20 cellular contexts compared by ENCODE assay signal in the genomic region with DNA sequence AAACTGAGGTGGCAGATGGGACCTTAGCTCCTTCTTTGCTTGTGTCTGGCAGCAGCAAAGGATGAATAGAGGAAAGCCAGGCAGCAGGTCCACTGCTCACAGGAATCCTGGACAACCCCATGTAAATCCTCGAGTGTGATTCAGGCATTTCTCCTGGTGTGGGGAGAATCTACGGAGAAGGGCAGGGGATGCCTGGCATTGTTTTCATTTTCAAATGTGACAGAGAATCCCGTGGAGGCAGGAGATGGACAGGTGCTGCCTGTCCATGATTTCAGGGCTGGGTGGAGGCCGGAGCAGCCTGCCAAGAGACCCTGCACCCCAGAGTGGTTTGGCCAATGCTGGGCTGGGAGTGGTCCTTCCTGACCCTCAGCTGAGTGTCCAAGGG. TPM values are rescaled to one million over a fixed set of nuclear protein-coding genes. Genes with fewer than 3 reads are reported as not detected.
DNase-seq lines count a peak whose midpoint lies in the region; ATAC-seq, FAIRE-seq and TF ChIP-seq lines count a peak whose summit lies in the region.
"Had no signal": no experiment of that assay in that cellular context is flagged by ENCODE, and none has a peak within 500 bp of the region (broad histone marks: within the 10 kb centered on the region; RNA-seq: fewer than 3 reads in every experiment).

No MANE protein-coding gene starts in this region.

- H3K4me3 ChIP-seq in GM23248 (peak overlapping the region; percentile 84; the same call in 1 of the 2 replicates), astrocyte (ENCODE audit: insufficient read depth, low read depth, low read length) (no peak overlapping the region), hepatocyte (no peak overlapping the region), skeletal muscle satellite cell (ENCODE audit: low read length) (peak overlapping the region; percentile 83)

- peak overlapping the region; percentile 94 for H3K4me2 ChIP-seq in GM23248 (ENCODE audit: unreplicated experiment)
- peak overlapping the region; percentile 97 for H3K4me2 ChIP-seq in astrocyte (ENCODE audit: low read length)
- peak overlapping the region; percentile 93 for H3K4me2 ChIP-seq in hepatocyte
- H3K4me2 ChIP-seq in skeletal muscle satellite cell (ENCODE audit: low read length): peak overlapping the region; percentile 100

- 72 to 79% methylated on average over 4 of the region's 4 CpGs for WGBS in GM23248 (ENCODE audit: low coverage in 1 of 2, low lambda C conversion rate in 2 of 2, missing lambda C conversion rate in 2 of 2), 2 experiments
- WGBS in hepatocyte (ENCODE audit: low lambda C conversion rate, missing lambda C conversion rate): 79% methylated on average over 4 of the region's 4 CpGs

- H3F3A ChIP-seq in GM23248 (ENCODE audit: insufficient read depth): peaks cover 40% of the 10 kb centered on the region

- H3K9me2 ChIP-seq in GM23248 (ENCODE audit: insufficient read depth) (no peaks in the 10 kb centered on the region), hepatocyte (replicated peaks; ENCODE audit: insufficient read depth) (no peaks in the 10 kb centered on the region)

- in situ Hi-C loops in GM23248 (cut with MboI): loop anchor here (25.0 kb wide), 1 partner anchor 181 kb away; no protein-coding TSS in a partner anchor

- FAIRE-seq in astrocyte (lab: Jason Lieb, UNC): no peak
- FAIRE-seq: colon, endometrium had no signal

- H3K36me3 Mint-ChIP-seq in astrocyte (ENCODE audit: low read depth, unreplicated experiment): no peaks in the 10 kb centered on the region
- H3K36me3 Mint-ChIP-seq in activated T-cell treated with anti-CD3 and anti-CD28 coated beads, Interleukin-2, amount 50 U/mL, for 72 hours (ENCODE audit: insufficient read depth in 2 of 2): no peaks in the 10 kb centered on the region
- H3K36me3 Mint-ChIP-seq: stimulated activated memory B cell treated with anti-CD40 and anti-IgM and Interleukin-4, amounts not matched to agents 10 μg/mL and 1 μg/mL and 100 μg/mL, for 72 hours had no signal

- H3K36me3 ChIP-seq in GM23248 (ENCODE audit: low read depth) (no peaks in the 10 kb centered on the region), astrocyte (ENCODE audit: insufficient read depth, low read length) (no peaks in the 10 kb centered on the region), hepatocyte (replicated peaks; ENCODE audit: insufficient read depth, low read depth) (no peaks in the 10 kb centered on the region), skeletal muscle satellite cell (ENCODE audit: insufficient read depth, low read length) (peaks cover 5% of the 10 kb centered on the region)
- H3K36me3 ChIP-seq: BE2C, gastrocnemius medialis, MG63, tibial nerve had no signal

- no peak overlapping the region for H3K27ac ChIP-seq in GM23248
- no peak overlapping the region for H3K27ac ChIP-seq in astrocyte (ENCODE audit: low read depth, low read length)
- no peak overlapping the region for H3K27ac ChIP-seq in hepatocyte
- H3K27ac ChIP-seq: gastrocnemius medialis had no signal

- H3K27me3 ChIP-seq in GM23248 (replicated peaks; ENCODE audit: insufficient read depth): no peaks in the 10 kb centered on the region
- H3K27me3 ChIP-seq in astrocyte (ENCODE audit: insufficient read depth, low read length): no peaks in the 10 kb centered on the region
- peaks cover 60% of the 10 kb centered on the region for H3K27me3 ChIP-seq in hepatocyte
- no peaks in the 10 kb centered on the region for H3K27me3 ChIP-seq in skeletal muscle satellite cell (ENCODE audit: control insufficient read depth, insufficient read depth, low read length)
- H3K27me3 ChIP-seq: MG63 had no signal

- H4K20me1 ChIP-seq in GM23248 (ENCODE audit: insufficient read depth) (no peaks in the 10 kb centered on the region), astrocyte (ENCODE audit: insufficient read depth, low read length) (peaks cover 43% of the 10 kb centered on the region), hepatocyte (ENCODE audit: insufficient read depth, poor library complexity, severe bottlenecking) (no peaks in the 10 kb centered on the region)

- H3K27me3 Mint-ChIP-seq in astrocyte (ENCODE audit: low read depth, unreplicated experiment): peaks cover 42% of the 10 kb centered on the region
- peaks cover 63% of the 10 kb centered on the region for H3K27me3 Mint-ChIP-seq in activated T-cell treated with anti-CD3 and anti-CD28 coated beads, Interleukin-2, amount 50 U/mL, for 72 hours (ENCODE audit: low read depth)

- no peak overlapping the region for H3K4me3 Mint-ChIP-seq in astrocyte (ENCODE audit: unreplicated experiment)
- no peak overlapping the region for H3K4me3 Mint-ChIP-seq in activated T-cell treated with anti-CD3 and anti-CD28 coated beads, Interleukin-2, amount 50 U/mL, for 72 hours
- H3K4me3 Mint-ChIP-seq: activated CD8-positive, alpha-beta T cell treated with anti-CD3 and anti-CD28 coated beads, Interleukin-2, amount 10 ng/mL, durations not matched to agents 7 days and 5 days; activated T-cell treated with anti-CD3 and anti-CD28 coated beads, Interleukin-2, amount 50 U/mL, for 24 hours had no signal

- H2AFZ ChIP-seq in GM23248 (no peak overlapping the region), astrocyte (ENCODE audit: low read depth, low read length) (no peak overlapping the region), hepatocyte (no peak overlapping the region)

- no peak for ATAC-seq in activated T-cell treated with anti-CD3 and anti-CD28 coated beads, Interleukin-2, amount 50 U/mL, for 72 hours (replicated peaks in 1 of 2)
- ATAC-seq: activated CD8-positive, alpha-beta T cell treated with anti-CD3 and anti-CD28 coated beads, Interleukin-2, amount 10 ng/mL, durations not matched to agents 7 days and 5 days had no signal

- H3K27ac Mint-ChIP-seq in astrocyte (ENCODE audit: unreplicated experiment): no peak overlapping the region
- H3K27ac Mint-ChIP-seq in activated T-cell treated with anti-CD3 and anti-CD28 coated beads, Interleukin-2, amount 50 U/mL, for 72 hours: no peak overlapping the region
- H3K27ac Mint-ChIP-seq: activated CD8-positive, alpha-beta T cell treated with anti-CD3 and anti-CD28 coated beads, Interleukin-2, amount 10 ng/mL, durations not matched to agents 7 days and 5 days; activated T-cell treated with anti-CD3 and anti-CD28 coated beads, Interleukin-2, amount 50 U/mL, for 24 hours; IgD-negative memory B cell; stimulated activated memory B cell treated with anti-CD40 and anti-IgM and Interleukin-4, amounts not matched to agents 10 μg/mL and 1 μg/mL and 100 μg/mL, for 72 hours had no signal

- H3K9me3 ChIP-seq in GM23248 (ENCODE audit: low read depth): no peaks in the 10 kb centered on the region
- H3K9me3 ChIP-seq in astrocyte (ENCODE audit: insufficient read depth, low read depth, low read length): no peaks in the 10 kb centered on the region
- H3K9me3 ChIP-seq in hepatocyte (ENCODE audit: low read depth): no peaks in the 10 kb centered on the region
- H3K9me3 ChIP-seq in skeletal muscle satellite cell (replicated peaks; ENCODE audit: low read length): no peaks in the 10 kb centered on the region
- H3K9me3 ChIP-seq: BE2C, gastrocnemius medialis, MG63, tibial nerve had no signal

- H3K4me1 Mint-ChIP-seq in astrocyte (ENCODE audit: low read depth, unreplicated experiment): peaks cover 5% of the 10 kb centered on the region
- peaks cover 12% of the 10 kb centered on the region for H3K4me1 Mint-ChIP-seq in activated T-cell treated with anti-CD3 and anti-CD28 coated beads, Interleukin-2, amount 50 U/mL, for 72 hours (ENCODE audit: low read depth)

- H3K9me3 Mint-ChIP-seq in astrocyte (ENCODE audit: unreplicated experiment): peaks cover 4% of the 10 kb centered on the region
- no peaks in the 10 kb centered on the region for H3K9me3 Mint-ChIP-seq in activated T-cell treated with anti-CD3 and anti-CD28 coated beads, Interleukin-2, amount 50 U/mL, for 72 hours
- H3K9me3 Mint-ChIP-seq: activated T-cell treated with anti-CD3 and anti-CD28 coated beads, Interleukin-2, amount 50 U/mL, for 24 hours; IgD-negative memory B cell; stimulated activated memory B cell treated with anti-CD40 and anti-IgM and Interleukin-4, amounts not matched to agents 10 μg/mL and 1 μg/mL and 100 μg/mL, for 72 hours had no signal

- H3K79me2 ChIP-seq in GM23248 (ENCODE audit: insufficient read depth) (peaks cover 47% of the 10 kb centered on the region), astrocyte (ENCODE audit: insufficient read depth, low read length) (peaks cover 44% of the 10 kb centered on the region), hepatocyte (no peaks in the 10 kb centered on the region)

- H3K4me1 ChIP-seq in GM23248 (ENCODE audit: insufficient read depth): peaks cover 27% of the 10 kb centered on the region
- H3K4me1 ChIP-seq in astrocyte (ENCODE audit: insufficient read depth, low read length): peaks cover 19% of the 10 kb centered on the region
- H3K4me1 ChIP-seq in hepatocyte (ENCODE audit: insufficient read depth): peaks cover 7% of the 10 kb centered on the region
- H3K4me1 ChIP-seq in skeletal muscle satellite cell (ENCODE audit: control insufficient read depth, insufficient read depth, low read length): peaks cover 25% of the 10 kb centered on the region
- H3K4me1 ChIP-seq: BE2C had no signal

- H3K9ac ChIP-seq in GM23248 (peak overlapping the region; percentile 92; the same call in 1 of the 2 replicates), astrocyte (ENCODE audit: low read length) (peak overlapping the region; percentile 85), skeletal muscle satellite cell (ENCODE audit: low read depth, low read length) (peak overlapping the region; percentile 87)

- no peak for TF ChIP-seq CTCF in astrocyte (IDR thresholded peaks at IDR 0.05; ENCODE audit: insufficient read depth, low read depth, low read length)
- no peak for TF ChIP-seq CTCF in hepatocyte (IDR thresholded peaks at IDR 0.05; ENCODE audit: poor library complexity)

- DNase-seq in GM23248 (no peak), astrocyte (ENCODE audit: low read depth) (no peak), hepatocyte (ENCODE audit: low spot score) (no peak), DMS 273 treated with DMSO at 0.1 percent for 48 hours (lab: John Stamatoyannopoulos, UW) (no peak), NCI-H748 (lab: John Stamatoyannopoulos, UW; ENCODE audit: unreplicated experiment) (no peak), HUDEP-2 (lab: John Stamatoyannopoulos, UW; ENCODE audit: unreplicated experiment in 76 of 76) (no peak)
- DNase-seq in activated T-cell treated with anti-CD3 and anti-CD28 coated beads, Interleukin-2, amount 50 U/mL, for 72 hours: no peak
- DNase-seq: GDM1, NCI-H1436 treated with DMSO at 0.1 percent for 48 hours had no signal

RNA-seq across cellular contexts. Expression of a gene that starts 1.7 kb away (rescaled TPM):
- total RNA-seq in GM23248 (2014; rRNA removed; shearing (Covaris generic)): 9.0 and 9.1 TPM in 2 replicates
- polyA plus RNA-seq in GM23248 (2016; fragmentation: Nextera tagmentation; extraction: Ambion mirVana) (7.1 and 8.1 TPM in 2 replicates), hepatocyte (1.8 and 3.3 TPM in 2 replicates)
- total RNA-seq in astrocyte (2.1 and 2.4 TPM in 2 replicates), hepatocyte (2.9 and 5.1 TPM in 2 replicates)
- total RNA-seq in skeletal muscle satellite cell (2012; rRNA removed): 11.4 and 11.9 TPM in 2 replicates
- 1 to 10 TPM; 4.6 TPM for total RNA-seq in activated T-cell treated with anti-CD3 and anti-CD28 coated beads, Interleukin-2, amount 50 U/mL, for 72 hours
- polyA plus RNA-seq: IgD-negative memory B cell had no signal

Comparison
In these comparisons a context has a peak if more than half of its experiments do, and no peak if none do; other contexts are left out.
1. H3K4me3 ChIP-seq: peak in GM23248 (single experiment) and skeletal muscle satellite cell (single experiment); none in astrocyte (single experiment) and hepatocyte (single experiment).
2. Peak in every context shown above with its lines, with median percentiles within 50 percentile points of each other: H3K4me2 ChIP-seq and H3K9ac ChIP-seq.